In genomic region chrX:72125331-72126047, GRCh38 we compare ENCODE assay signal across 12 cellular contexts. TPM values are rescaled to one million over a fixed set of nuclear protein-coding genes. Genes with fewer than 3 reads are reported as not detected.
DNase-seq lines count a peak whose midpoint lies in the region; ATAC-seq and TF ChIP-seq lines count a peak whose summit lies in the region.
"Had no signal": no experiment of that assay in that cellular context is flagged by ENCODE, and none has a peak within 500 bp of the region (broad histone marks: within the 10 kb centered on the region; RNA-seq: fewer than 3 reads in every experiment).

No MANE protein-coding gene starts in this region.

- TF ChIP-seq CTCF in heart right ventricle (IDR thresholded peaks at IDR 0.05): no peak
- peak; percentile 35 for TF ChIP-seq CTCF in chondrocyte (IDR thresholded peaks at IDR 0.05)
- TF ChIP-seq CTCF in uterus (IDR thresholded peaks at IDR 0.05): no peak
- TF ChIP-seq CTCF in Peyer's patch (IDR thresholded peaks at IDR 0.05): no peak

- no peak for DNase-seq in heart right ventricle
- DNase-seq in left ventricle myocardium superior: no peak
- no peak for DNase-seq in chondrocyte (ENCODE audit: low spot score)
- no peak for DNase-seq in uterus
- no peak for DNase-seq in Peyer's patch
- DNase-seq in NOMO-1 treated with DMSO at 0.1 percent for 48 hours (lab: John Stamatoyannopoulos, UW; ENCODE audit: unreplicated experiment): no peak
- DNase-seq: GDM1, hypothalamus, small intestine had no signal

- peaks cover 59% of the 10 kb centered on the region for H3K4me1 Mint-ChIP-seq in chondrocyte (ENCODE audit: low read depth)

- H3K27me3 Mint-ChIP-seq in chondrocyte (ENCODE audit: low read depth): no peaks in the 10 kb centered on the region

- H3K27ac Mint-ChIP-seq in chondrocyte (ENCODE audit: unreplicated experiment): no peak overlapping the region
- H3K27ac Mint-ChIP-seq: B cell had no signal

- no peaks in the 10 kb centered on the region for H3K9me3 Mint-ChIP-seq in chondrocyte (ENCODE audit: low read depth)

- no peaks in the 10 kb centered on the region for H3K9me3 ChIP-seq in heart right ventricle
- H3K9me3 ChIP-seq in mesodermal cell (ENCODE audit: control insufficient read depth, low read length): no peaks in the 10 kb centered on the region
- H3K9me3 ChIP-seq in uterus: no peaks in the 10 kb centered on the region
- no peaks in the 10 kb centered on the region for H3K9me3 ChIP-seq in Peyer's patch

- TF ChIP-seq POLR2A in uterus (IDR thresholded peaks at IDR 0.05) (no peak), Peyer's patch (IDR thresholded peaks at IDR 0.05) (no peak)

- ATAC-seq in heart right ventricle: no peak
- no peak for ATAC-seq in left ventricle myocardium superior
- ATAC-seq in HG03025 (IDR thresholded peaks at IDR 0.05; ENCODE audit: low FRiP score, unreplicated experiment): no peak

- H3K4me3 Mint-ChIP-seq in chondrocyte (ENCODE audit: unreplicated experiment): no peak overlapping the region
- H3K4me3 Mint-ChIP-seq: B cell had no signal

- H3K27ac ChIP-seq in heart right ventricle: peak overlapping the region in 9 of 10 donors; percentile 34 to 74 (median 62)
- H3K27ac ChIP-seq in mesodermal cell (ENCODE audit: low read depth, low read length, severe bottlenecking): peak overlapping the region; percentile 45
- H3K27ac ChIP-seq in uterus: peak overlapping the region; percentile 67 to 69
- H3K27ac ChIP-seq in Peyer's patch: peak overlapping the region in 2 of 4 donors; percentile 53 to 59

- H3K4me1 ChIP-seq in heart right ventricle: peaks cover 5 to 81% (median 57%) of the 10 kb centered on the region in 9 donors
- H3K4me1 ChIP-seq in mesodermal cell (ENCODE audit: control insufficient read depth, insufficient read depth, low read length, poor library complexity, severe bottlenecking): peaks cover 63% of the 10 kb centered on the region
- H3K4me1 ChIP-seq in uterus: no peaks in the 10 kb centered on the region
- H3K4me1 ChIP-seq in Peyer's patch: peaks cover 0 to 8% (median 0%) of the 10 kb centered on the region in 4 donors

- intact Hi-C loops in heart right ventricle (cut with DNase I): loop anchor here (1.0 to 10.0 kb wide), 10 partner anchors 51 to 211 kb away; partner anchors contain the start of gene NHSL2 (in 1 of the 10)
- intact Hi-C loops in left ventricle myocardium superior (cut with micrococcal nuclease): loop anchor here (10.0 kb wide), 1 partner anchor 101 kb away; no protein-coding TSS in a partner anchor
- intact Hi-C loops in uterus (cut with DNase I; ENCODE audit: low total_unique reads): loop anchor here (10.0 kb wide), 1 partner anchor 101 kb away; no protein-coding TSS in a partner anchor

- no peak overlapping the region for H3K4me3 ChIP-seq in heart right ventricle
- no peak overlapping the region for H3K4me3 ChIP-seq in mesodermal cell (ENCODE audit: extremely low read depth, insufficient read depth, low read length, poor library complexity, severe bottlenecking)
- no peak overlapping the region for H3K4me3 ChIP-seq in uterus
- H3K4me3 ChIP-seq in Peyer's patch: no peak overlapping the region

- H3K36me3 ChIP-seq in heart right ventricle (no peaks in the 10 kb centered on the region), mesodermal cell (ENCODE audit: control insufficient read depth, insufficient read depth, low read length) (peaks cover 13% of the 10 kb centered on the region), uterus (no peaks in the 10 kb centered on the region), Peyer's patch (no peaks in the 10 kb centered on the region)

- H3K36me3 Mint-ChIP-seq in chondrocyte (ENCODE audit: low read depth): no peaks in the 10 kb centered on the region

- WGBS in heart right ventricle, 2 donors: 32 to 41% methylated on average over 6 of the region's 6 CpGs
- 60 to 100% methylated on average over 2 to 3 of the region's 6 CpGs for WGBS in mesodermal cell (ENCODE audit: insufficient coverage in 2 of 2), 2 experiments

- peaks cover 0 to 36% (median 0%) of the 10 kb centered on the region in 7 donors for H3K27me3 ChIP-seq in heart right ventricle
- H3K27me3 ChIP-seq in uterus: no peaks in the 10 kb centered on the region
- H3K27me3 ChIP-seq in Peyer's patch: no peaks in the 10 kb centered on the region

RNA-seq across cellular contexts. Expression of gene RTL5, which starts 6.2 kb away (rescaled TPM):
- total RNA-seq in heart right ventricle: 1 to 10 TPM; 1.6 to 5.4 (median 2.9) TPM
- 1 to 10 TPM; 1.1 to 1.8 TPM for polyA plus RNA-seq in heart right ventricle
- 2.5 TPM for total RNA-seq in left ventricle myocardium superior
- 8.5 to 14.4 TPM (median 14.1 TPM) in 3 replicates for total RNA-seq in chondrocyte
- 12.0 TPM for polyA plus RNA-seq in mesodermal cell (2013, experiment 1 of 2)
- 10.1 TPM for polyA plus RNA-seq in mesodermal cell (2013, experiment 2 of 2)
- total RNA-seq in uterus: 10 to 100 TPM in 1 of 4 donors, 1 to 10 TPM in 3; 2.3 to 23.3 (median 6.1) TPM
- 1 to 10 TPM in 3 of 4 donors, under 1 TPM in 1; 0.18 to 1.7 (median 1.4) TPM for total RNA-seq in Peyer's patch

RNA-seq across cellular contexts. Expression of gene PIN4, which starts 56.1 kb away (rescaled TPM):
- total RNA-seq in heart right ventricle (10 to 100 TPM in 6 of 10 donors, 1 to 10 TPM in 4; 6.9 to 15.6 (median 10.5) TPM), left ventricle myocardium superior (10.3 TPM), chondrocyte (8.7 to 13.4 TPM (median 9.5 TPM) in 3 replicates), uterus (10 to 100 TPM in 1 of 4 donors, 1 to 10 TPM in 2, not detected in 1; 1.3 to 15.0 (median 8.2) TPM), Peyer's patch (10 to 100 TPM in 3 of 4 donors, 1 to 10 TPM in 1; 6.5 to 19.0 (median 11.3) TPM)
- polyA plus RNA-seq in heart right ventricle: 10 to 100 TPM; 17.7 to 52.8 TPM
- 27.4 TPM for polyA plus RNA-seq in mesodermal cell (2013, experiment 1 of 2)
- 23.0 TPM for polyA plus RNA-seq in mesodermal cell (2013, experiment 2 of 2)
